20 cellular contexts compared by ENCODE assay signal in the genomic region with DNA sequence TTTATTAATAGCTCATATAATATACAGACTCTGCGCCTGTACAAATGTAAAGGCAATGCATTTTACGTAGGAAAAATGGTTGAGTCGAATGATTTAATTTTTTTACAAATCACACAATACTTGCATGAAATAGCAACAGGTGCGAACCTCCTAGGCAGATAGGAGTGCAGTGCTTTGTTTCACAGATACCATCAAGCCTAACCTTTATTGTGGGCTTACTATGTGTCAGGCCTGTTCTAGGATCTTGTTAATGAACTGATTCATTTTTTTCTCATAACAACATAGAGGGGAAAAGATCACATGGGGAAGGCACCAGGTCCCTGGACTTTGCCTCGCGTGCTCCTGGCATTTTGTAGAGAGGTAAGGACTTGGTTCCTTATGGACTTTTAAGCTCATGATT.
"Had no signal": no experiment of that assay in that cellular context is flagged by ENCODE, and none has a peak within 500 bp of the region (broad histone marks: within the 10 kb centered on the region; RNA-seq: fewer than 3 reads in every experiment).

No MANE protein-coding gene starts in this region.

- H3K4me3 Mint-ChIP-seq: activated T-helper 1 cell treated with anti-CD3 and anti-CD28 coated beads, Interleukin-12 subunit alpha, Interleukin-12 subunit beta, Interleukin-2, Interleukin-4 antibody, amounts not matched to agents 30 ng/mL and 10 ng/mL and 1 ng/mL, durations not matched to agents 14 hours and 24 hours and 36 hours; central memory CD8-positive, alpha-beta T cell; endodermal cell; naive thymus-derived CD8-positive, alpha-beta T cell; T-helper 2 cell treated with Interferon-gamma antibody and Interleukin-4, amounts not matched to agents 5 μg/mL and 100 μg/mL, for 36 hours; type B pancreatic cell had no signal

- H3K4me3 ChIP-seq: ascending aorta, colonic mucosa, mucosa of descending colon, ovary, psoas muscle, testis had no signal

- H3K27me3 Mint-ChIP-seq: central memory CD8-positive, alpha-beta T cell; naive thymus-derived CD8-positive, alpha-beta T cell had no signal

- H3K9me3 ChIP-seq: ascending aorta, colonic mucosa, mucosa of descending colon, ovary, psoas muscle, testis had no signal

- DNase-seq: activated CD4-positive, alpha-beta T cell treated with anti-CD3 and anti-CD28 coated beads, Interleukin-2, amount 50 U/mL, for 4 hours; activated CD4-positive, CD25-positive, alpha-beta regulatory T cell treated with anti-CD3 and anti-CD28 coated beads, Interleukin-2, amount 50 U/mL, for 72 hours; colonic mucosa; foreskin fibroblast; left ventricle myocardium superior; mesenchymal stem cell; mucosa of descending colon; naive thymus-derived CD8-positive, alpha-beta T cell; ovary; psoas muscle; right cardiac atrium; stimulated activated CD4-positive, alpha-beta T cell treated with anti-CD3 and anti-CD28 coated beads, Interleukin-2, amount 100 ng/mL, for 24 hours; testis had no signal

- H3K27me3 ChIP-seq: ascending aorta, colonic mucosa, ovary, testis had no signal

- H3K36me3 Mint-ChIP-seq: naive thymus-derived CD8-positive, alpha-beta T cell; type B pancreatic cell had no signal

- H3K9me3 Mint-ChIP-seq: activated T-helper 1 cell treated with anti-CD3 and anti-CD28 coated beads, Interleukin-12 subunit alpha, Interleukin-12 subunit beta, Interleukin-2, Interleukin-4 antibody, amounts not matched to agents 30 ng/mL and 10 ng/mL and 1 ng/mL, durations not matched to agents 14 hours and 24 hours and 36 hours; central memory CD8-positive, alpha-beta T cell; endodermal cell; naive thymus-derived CD8-positive, alpha-beta T cell; T-helper 2 cell treated with Interferon-gamma antibody and Interleukin-4, amounts not matched to agents 5 μg/mL and 100 μg/mL, for 36 hours; type B pancreatic cell had no signal

- ATAC-seq: left ventricle myocardium superior; mucosa of descending colon; naive thymus-derived CD8-positive, alpha-beta T cell; psoas muscle; right cardiac atrium had no signal

- H3K27ac ChIP-seq: ascending aorta, colonic mucosa, epithelial cell of prostate, ovary, psoas muscle, testis had no signal

- H3K27ac Mint-ChIP-seq: endodermal cell; T-helper 2 cell treated with Interferon-gamma antibody and Interleukin-4, amounts not matched to agents 5 μg/mL and 100 μg/mL, for 36 hours; type B pancreatic cell had no signal

- H3K36me3 ChIP-seq: ascending aorta, colonic mucosa, ovary had no signal
